ENCODE assay signal across 31 cellular contexts in the genomic region with DNA sequence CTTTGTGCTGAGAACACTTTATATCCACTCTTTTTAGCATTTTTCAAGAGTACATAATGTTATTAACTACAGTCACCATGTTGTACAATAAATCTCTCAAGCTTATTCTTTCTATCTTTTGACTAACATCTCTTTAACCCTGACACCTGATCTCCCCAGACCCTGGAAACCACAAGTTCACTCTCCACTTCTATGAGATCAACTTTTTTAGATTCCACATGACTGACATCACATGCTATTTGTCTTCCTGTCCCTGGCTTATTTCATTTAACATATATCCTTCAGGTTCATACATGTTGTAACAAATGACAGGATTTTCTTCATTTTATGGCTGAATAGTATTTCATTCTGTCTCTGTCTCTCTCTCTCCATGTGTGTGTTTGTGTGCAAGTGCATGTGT. TPM values are rescaled to one million over a fixed set of nuclear protein-coding genes. Genes with fewer than 3 reads are reported as not detected.
"Had no signal": no experiment of that assay in that cellular context is flagged by ENCODE, and none has a peak within 500 bp of the region (broad histone marks: within the 10 kb centered on the region; RNA-seq: fewer than 3 reads in every experiment).

No MANE protein-coding gene starts in this region.

- H3K27me3 ChIP-seq: esophagus muscularis mucosa, neutrophil, right lobe of liver, stomach, thyroid gland had no signal

- H3K36me3 ChIP-seq: esophagus muscularis mucosa, neutrophil, right lobe of liver, stomach, thyroid gland had no signal

- H3K4me3 ChIP-seq: esophagus muscularis mucosa, right lobe of liver, skin epidermis, stomach, thyroid gland had no signal

- ATAC-seq: left cardiac atrium; left ventricle myocardium superior; right lobe of liver; stimulated activated memory B cell treated with anti-CD40 and anti-IgM and Interleukin-4, amounts not matched to agents 10 μg/mL and 1 μg/mL and 100 μg/mL, for 72 hours had no signal

- H3K4me1 ChIP-seq: esophagus muscularis mucosa, right lobe of liver, stomach, thyroid gland had no signal

- H3K27ac ChIP-seq: esophagus muscularis mucosa, neutrophil, right lobe of liver, skin epidermis, stomach, thyroid gland had no signal

- H3K9me3 ChIP-seq: neutrophil, right lobe of liver, thyroid gland had no signal

- DNase-seq: activated CD4-positive, alpha-beta memory T cell treated with anti-CD3 and anti-CD28 coated beads, Interleukin-2, amount 10 ng/mL, durations not matched to agents 7 days and 5 days; activated CD4-positive, alpha-beta T cell treated with anti-CD3 and anti-CD28 coated beads, Interleukin-2, amount 10 ng/mL, durations not matched to agents 24 days and 14 days; activated CD4-positive, CD25-positive, alpha-beta regulatory T cell treated with anti-CD3 and anti-CD28 coated beads, Interleukin-2, amount 50 U/mL, for 72 hours; activated CD8-positive, alpha-beta memory T cell treated with anti-CD3 and anti-CD28 coated beads, Interleukin-2, amount 50 U/mL, for 48 hours; activated gamma-delta T cell; activated naive CD4-positive, alpha-beta T cell treated with anti-CD3 and anti-CD28 coated beads, Interleukin-2, amount 10 ng/mL, durations not matched to agents 7 days and 5 days; activated naive CD8-positive, alpha-beta T cell treated with anti-CD3 and anti-CD28 coated beads, Interleukin-2, amount 10 ng/mL, durations not matched to agents 7 days and 5 days; activated T-cell treated with anti-CD3 and anti-CD28 coated beads, Interleukin-2, amount 50 U/mL, for 24 hours; amygdala; central memory CD4-positive, alpha-beta T cell; foreskin melanocyte; islet precursor cell; left cardiac atrium; left ventricle myocardium superior; naive B cell; nephron progenitor cell; right lobe of liver; stimulated activated CD4-positive, alpha-beta T cell treated with anti-CD3 and anti-CD28 coated beads, Interleukin-4, amount 100 ng/mL, for 24 hours; stomach; T-helper 2 cell; thyroid gland had no signal

RNA-seq across cellular contexts. Expression of gene SLC13A1, which starts 15.5 kb away (rescaled TPM):
- total RNA-seq: activated CD4-positive, alpha-beta memory T cell treated with anti-CD3 and anti-CD28 coated beads, Interleukin-2, amount 10 ng/mL, durations not matched to agents 7 days and 5 days; activated CD4-positive, alpha-beta T cell treated with anti-CD3 and anti-CD28 coated beads, Interleukin-2, amount 10 ng/mL, durations not matched to agents 24 days and 14 days; activated naive CD8-positive, alpha-beta T cell treated with anti-CD3 and anti-CD28 coated beads, Interleukin-2, amount 10 ng/mL, durations not matched to agents 7 days and 5 days; glomerular endothelial cell; left cardiac atrium; left ventricle myocardium superior; lung microvascular endothelial cell; osteocyte; progenitor cell of endocrine pancreas; renal cortical epithelial cell; right lobe of liver; thyroid gland; ureter had no signal
- polyA plus RNA-seq: stomach had no signal
